Comparison of ENCODE assay signal across 1 cellular context in the genomic region with DNA sequence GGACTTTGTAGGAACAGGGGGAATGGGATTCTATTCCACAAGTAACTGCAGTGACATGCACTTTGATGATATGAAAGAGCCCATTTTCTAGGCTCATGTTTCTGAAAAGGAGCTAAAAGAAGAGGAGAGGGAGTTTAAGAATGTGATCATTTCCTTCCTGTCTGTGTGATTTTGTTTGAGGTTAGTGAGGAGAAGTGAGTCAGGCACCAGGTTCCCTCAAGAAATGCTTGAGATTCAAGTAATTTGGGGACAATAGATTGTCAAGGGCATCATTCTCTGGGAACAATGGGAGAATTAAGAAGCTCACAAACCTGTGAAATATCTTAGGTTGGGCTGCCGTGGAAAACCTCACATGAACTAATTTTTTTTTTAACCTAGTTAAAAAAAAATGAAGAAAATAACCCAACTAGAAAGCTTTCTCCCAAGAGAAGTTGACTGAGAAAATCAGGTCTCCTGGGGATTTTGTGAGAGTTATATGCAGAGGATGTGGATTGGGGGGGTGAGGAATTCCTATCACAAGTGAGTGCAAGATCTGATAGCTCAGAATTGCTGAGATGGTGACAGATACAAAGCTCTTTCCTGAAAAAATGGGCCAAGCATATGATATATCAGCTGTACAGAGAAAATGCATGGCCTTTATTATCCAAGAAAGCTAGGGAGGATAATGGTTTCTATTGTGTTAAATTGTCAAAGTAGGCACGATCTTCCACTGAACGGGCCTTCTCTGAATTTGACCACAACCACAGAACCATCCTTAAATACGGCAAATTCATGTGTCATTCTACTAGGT.
TF ChIP-seq lines count a peak whose summit lies in the region.

No MANE protein-coding gene starts in this region.

TF ChIP-seq in SK-N-SH, 30 proteins besides CTCF, POLR2A, EP300 and RAD21 (continued from another document):
- TF ChIP-seq, protein P1, sequence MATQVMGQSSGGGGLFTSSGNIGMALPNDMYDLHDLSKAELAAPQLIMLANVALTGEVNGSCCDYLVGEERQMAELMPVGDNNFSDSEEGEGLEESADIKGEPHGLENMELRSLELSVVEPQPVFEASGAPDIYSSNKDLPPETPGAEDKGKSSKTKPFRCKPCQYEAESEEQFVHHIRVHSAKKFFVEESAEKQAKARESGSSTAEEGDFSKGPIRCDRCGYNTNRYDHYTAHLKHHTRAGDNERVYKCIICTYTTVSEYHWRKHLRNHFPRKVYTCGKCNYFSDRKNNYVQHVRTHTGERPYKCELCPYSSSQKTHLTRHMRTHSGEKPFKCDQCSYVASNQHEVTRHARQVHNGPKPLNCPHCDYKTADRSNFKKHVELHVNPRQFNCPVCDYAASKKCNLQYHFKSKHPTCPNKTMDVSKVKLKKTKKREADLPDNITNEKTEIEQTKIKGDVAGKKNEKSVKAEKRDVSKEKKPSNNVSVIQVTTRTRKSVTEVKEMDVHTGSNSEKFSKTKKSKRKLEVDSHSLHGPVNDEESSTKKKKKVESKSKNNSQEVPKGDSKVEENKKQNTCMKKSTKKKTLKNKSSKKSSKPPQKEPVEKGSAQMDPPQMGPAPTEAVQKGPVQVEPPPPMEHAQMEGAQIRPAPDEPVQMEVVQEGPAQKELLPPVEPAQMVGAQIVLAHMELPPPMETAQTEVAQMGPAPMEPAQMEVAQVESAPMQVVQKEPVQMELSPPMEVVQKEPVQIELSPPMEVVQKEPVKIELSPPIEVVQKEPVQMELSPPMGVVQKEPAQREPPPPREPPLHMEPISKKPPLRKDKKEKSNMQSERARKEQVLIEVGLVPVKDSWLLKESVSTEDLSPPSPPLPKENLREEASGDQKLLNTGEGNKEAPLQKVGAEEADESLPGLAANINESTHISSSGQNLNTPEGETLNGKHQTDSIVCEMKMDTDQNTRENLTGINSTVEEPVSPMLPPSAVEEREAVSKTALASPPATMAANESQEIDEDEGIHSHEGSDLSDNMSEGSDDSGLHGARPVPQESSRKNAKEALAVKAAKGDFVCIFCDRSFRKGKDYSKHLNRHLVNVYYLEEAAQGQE (IDR thresholded peaks at IDR 0.05; ENCODE audit: low read depth, low read length): no peak
- TF ChIP-seq GATA2 (CRISPR knock-in tag; IDR thresholded peaks at IDR 0.05) (no peak), YY1 (IDR thresholded peaks at IDR 0.05; ENCODE audit: low read depth) (no peak), NFIC (IDR thresholded peaks at IDR 0.05; ENCODE audit: borderline replicate concordance) (no peak), TCF12 (IDR thresholded peaks at IDR 0.05) (peak; percentile 68), EZH2phosphoT487 (IDR thresholded peaks at IDR 0.05; ENCODE audit: borderline replicate concordance, low read depth) (no peak), POLR2AphosphoS5 (IDR thresholded peaks at IDR 0.05; ENCODE audit: low read depth, low read length) (no peak), MXI1 (IDR thresholded peaks at IDR 0.05; ENCODE audit: low read depth, low read length) (no peak)
- TF ChIP-seq, protein P2, sequence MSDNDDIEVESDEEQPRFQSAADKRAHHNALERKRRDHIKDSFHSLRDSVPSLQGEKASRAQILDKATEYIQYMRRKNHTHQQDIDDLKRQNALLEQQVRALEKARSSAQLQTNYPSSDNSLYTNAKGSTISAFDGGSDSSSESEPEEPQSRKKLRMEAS (IDR thresholded peaks at IDR 0.05; ENCODE audit: low read depth): no peak
